In the genomic region with DNA sequence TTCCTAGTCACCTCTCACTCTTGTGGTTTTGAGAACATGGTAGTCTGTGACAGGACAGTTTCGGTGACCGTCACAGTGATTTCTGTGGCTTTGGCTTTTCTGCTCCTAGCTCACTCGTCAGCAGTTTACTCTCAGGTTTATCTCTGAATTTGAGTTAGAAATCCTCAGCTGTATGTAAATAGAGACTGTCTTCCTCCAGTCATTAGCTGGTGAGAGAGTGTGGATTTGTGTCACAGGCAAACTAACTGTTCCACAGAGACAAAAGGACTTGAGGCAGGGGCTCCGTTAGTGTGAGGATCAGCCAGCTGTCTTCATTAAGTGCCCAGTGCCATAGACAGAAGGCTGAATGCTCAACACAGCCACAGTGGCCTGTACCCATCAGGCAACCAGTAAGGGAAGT, we compare ENCODE assay signal across 13 cellular contexts.
A peak's percentile ranks its signal among the peaks of the same experiment; 100 is the strongest.
DNase-seq lines count a peak whose midpoint lies in the region; ATAC-seq and TF ChIP-seq lines count a peak whose summit lies in the region.
"Had no signal": no experiment of that assay in that cellular context is flagged by ENCODE, and none has a peak within 500 bp of the region (broad histone marks: within the 10 kb centered on the region; RNA-seq: fewer than 3 reads in every experiment).

No MANE protein-coding gene starts in this region.

- H3K27ac Mint-ChIP-seq in neural progenitor cell: no peak overlapping the region

- no peak overlapping the region for H3K4me3 Mint-ChIP-seq in neural progenitor cell

- H3K79me2 ChIP-seq in neural progenitor cell (ENCODE audit: low read depth): no peaks in the 10 kb centered on the region

- DNase-seq in NCI-H510A treated with DMSO at 0.1 percent for 48 hours (lab: John Stamatoyannopoulos, UW) (peak; percentile 17), NCI-H510A (lab: John Stamatoyannopoulos, UW) (no peak), GM20000 (ENCODE audit: low spot score) (peak; percentile 5), SHP77 treated with DMSO at 0.1 percent for 48 hours (lab: John Stamatoyannopoulos, UW) (peak; percentile 65), neural progenitor cell (ENCODE audit: low spot score) (peak; percentile 59), OCI-M2 (lab: John Stamatoyannopoulos, UW; ENCODE audit: unreplicated experiment) (no peak), Right ventricle myocardium superior (no peak)
- DNase-seq: ACHN, adrenal gland, Peyer's patch had no signal

- no peaks in the 10 kb centered on the region for H3K36me3 ChIP-seq in neural progenitor cell
- H3K36me3 ChIP-seq: adrenal gland, HAP-1, Peyer's patch, prostate gland had no signal

- TF ChIP-seq CTCF in GM20000 (IDR thresholded peaks at IDR 0.05; ENCODE audit: extremely low read depth, missing control alignments) (no peak), neural progenitor cell (IDR thresholded peaks at IDR 0.05) (no peak)

- H3K4me1 ChIP-seq in neural progenitor cell: peaks cover 10% of the 10 kb centered on the region
- H3K4me1 ChIP-seq: adrenal gland, Peyer's patch, prostate gland had no signal

- ATAC-seq in Right ventricle myocardium superior (ENCODE audit: poor library complexity) (no peak), HG03097 (IDR thresholded peaks at IDR 0.05; ENCODE audit: low FRiP score, unreplicated experiment) (no peak)

- H3F3A ChIP-seq in neural progenitor cell (ENCODE audit: low read depth): peaks cover 6% of the 10 kb centered on the region

- no peaks in the 10 kb centered on the region for H3K9me3 ChIP-seq in neural progenitor cell (ENCODE audit: low read depth)
- H3K9me3 ChIP-seq: adrenal gland, HAP-1, Peyer's patch, prostate gland had no signal

- H2AFZ ChIP-seq in neural progenitor cell (replicated peaks): peak overlapping the region; percentile 76

- no peak overlapping the region for H3K9ac ChIP-seq in neural progenitor cell

- H4K20me1 ChIP-seq in neural progenitor cell (ENCODE audit: low read depth): no peaks in the 10 kb centered on the region

- no peaks in the 10 kb centered on the region for H3K9me3 Mint-ChIP-seq in neural progenitor cell

- H3K4me3 ChIP-seq in neural progenitor cell: no peak overlapping the region
- H3K4me3 ChIP-seq: adrenal gland, HAP-1, Peyer's patch, prostate gland had no signal

- no peaks in the 10 kb centered on the region for H3K27me3 ChIP-seq in neural progenitor cell
- H3K27me3 ChIP-seq: adrenal gland, Peyer's patch had no signal

- H3K27ac ChIP-seq in neural progenitor cell: peak overlapping the region; percentile 19
- H3K27ac ChIP-seq: adrenal gland, Peyer's patch, prostate gland had no signal

- H3K4me2 ChIP-seq in neural progenitor cell: peak overlapping the region; percentile 51

- intact Hi-C loops in Right ventricle myocardium superior (cut with DNase I): no loop called here

- no peaks in the 10 kb centered on the region for H3K27me3 Mint-ChIP-seq in neural progenitor cell (ENCODE audit: insufficient read depth, low read depth)

- no peaks in the 10 kb centered on the region for H3K36me3 Mint-ChIP-seq in neural progenitor cell

- peaks cover 15% of the 10 kb centered on the region for H3K4me1 Mint-ChIP-seq in neural progenitor cell

Comparison
In these comparisons a context has a peak if more than half of its experiments do, and no peak if none do; other contexts are left out.
1. DNase-seq: peak in NCI-H510A treated with DMSO at 0.1 percent for 48 hours (single experiment), GM20000 (single experiment), SHP77 treated with DMSO at 0.1 percent for 48 hours (single experiment) and neural progenitor cell (single experiment); none in NCI-H510A (single experiment), OCI-M2 (single experiment) and Right ventricle myocardium superior (single experiment).